1 cellular context compared by ENCODE assay signal in the genomic region with DNA sequence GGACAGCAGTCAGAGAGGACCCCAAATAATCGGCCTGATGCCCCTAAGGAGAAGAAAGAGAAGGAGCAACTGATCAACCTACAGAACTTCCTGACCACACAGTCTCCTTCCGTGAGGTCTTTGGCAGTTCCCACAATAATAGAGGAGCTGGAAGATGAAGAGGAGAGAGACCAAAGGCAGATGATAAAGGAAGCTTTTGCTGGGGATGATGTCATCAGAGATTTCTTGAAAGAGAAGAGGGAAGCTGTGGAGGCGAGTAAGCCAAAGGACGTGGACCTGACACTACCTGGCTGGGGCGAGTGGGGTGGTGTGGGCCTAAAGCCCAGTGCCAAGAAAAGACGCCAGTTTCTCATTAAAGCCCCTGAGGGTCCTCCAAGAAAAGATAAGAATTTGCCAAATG.
TF ChIP-seq lines count a peak whose summit lies in the region.
"Not testable (repeated sequence)": the region's sequence is repeated elsewhere in the genome, so short reads cannot be mapped to it uniquely, and the experiment has no call there.

No MANE protein-coding gene starts in this region.

TF ChIP-seq in HepG2, 621 proteins besides CTCF, POLR2A, EP300 and RAD21:
- peak; percentile 85 for TF ChIP-seq ATF7 (IDR thresholded peaks at IDR 0.05)
- TF ChIP-seq ATF7 (CRISPR knock-in tag; IDR thresholded peaks at IDR 0.05), result not testable (repeated sequence)
TF ChIP-seq in HepG2: peak in this region for 1; not testable (repeated sequence) for 620.
